In genomic region chr19:14091885-14092462, GRCh38 we compare ENCODE assay signal across 6 cellular contexts. TPM values are rescaled to one million over a fixed set of nuclear protein-coding genes. Genes with fewer than 3 reads are reported as not detected.
DNase-seq lines count a peak whose midpoint lies in the region; ATAC-seq and TF ChIP-seq lines count a peak whose summit lies in the region.

No MANE protein-coding gene starts in this region.

- intact Hi-C loops in IMR-90 (cut with micrococcal nuclease): loop anchor here (2.0 kb wide), 1 partner anchor 45 kb away; the partner anchor contains the start of gene ASF1B
- intact Hi-C loops in dendritic cell treated with granulocyte-macrophage colony-stimulating factor and Interleukin-4, amounts not matched to agents 40 ng/mL and 50 ng/mL, for 4 days (cut with micrococcal nuclease): loop anchor here (2.0 kb wide), 1 partner anchor 25 kb away; the partner anchor contains the start of gene PRKACA
- intact Hi-C loops in psoas muscle (cut with DNase I): loop anchor here in 1 of 2 donors (1.0 kb wide), 1 partner anchor 44 kb away; the partner anchor contains the start of gene ASF1B

- POLR2A ChIA-PET in IMR-90 (lab: Charles Lee; ENCODE audit: unreplicated experiment): no interaction called here

- CTCF ChIA-PET in IMR-90 (lab: Yijun Ruan, JAX): no interaction called here

- no peak for TF ChIP-seq RAD21 in IMR-90 (IDR thresholded peaks at IDR 0.05; ENCODE audit: low read length)

- H3K9me3 ChIP-seq in IMR-90 (ENCODE audit: control insufficient read depth, insufficient read depth, low read length) (peaks cover 8% of the 10 kb centered on the region), psoas muscle (peaks cover 10% of the 10 kb centered on the region)

- peak overlapping the region; percentile 97 for H3K4me2 ChIP-seq in IMR-90 (ENCODE audit: low read depth, low read length)

- peak overlapping the region; percentile 94 for H3K4me3 Mint-ChIP-seq in dendritic cell treated with granulocyte-macrophage colony-stimulating factor and Interleukin-4, amounts not matched to agents 40 ng/mL and 50 ng/mL, for 4 days

- H3K4me3 ChIP-seq in IMR-90 (ENCODE audit: insufficient read depth, low read depth, low read length) (peak overlapping the region; percentile 80; the same call in 1 of the 2 replicates), psoas muscle (peak overlapping the region; percentile 89)

- no peak overlapping the region for H3K18ac ChIP-seq in IMR-90 (ENCODE audit: low read depth, low read length)

- no peak overlapping the region for H3K23ac ChIP-seq in IMR-90 (ENCODE audit: low read depth, low read length)

- no peak overlapping the region for H3K4ac ChIP-seq in IMR-90 (ENCODE audit: low read depth, low read length)

- dilution Hi-C loops in IMR-90 (cut with HindIII; ENCODE audit: low sequenced_read_pairs, unreplicated experiment): no loop called here

- in situ Hi-C loops in GM13977 (cut with MboI; ENCODE audit: low pct_unique_long_range_greater_than_20kb, low sequenced_read_pairs, unreplicated experiment) (no loop called here), IMR-90 (cut with MboI; ENCODE audit: low sequenced_read_pairs) (loop anchor here (25.0 kb wide), 1 partner anchor 330 kb away; the partner anchor contains the start of genes C19orf53 and MRI1)

- H3K9me1 ChIP-seq in IMR-90 (ENCODE audit: insufficient read depth, low read length): no peaks in the 10 kb centered on the region

- H3K27me3 Mint-ChIP-seq in dendritic cell treated with granulocyte-macrophage colony-stimulating factor and Interleukin-4, amounts not matched to agents 40 ng/mL and 50 ng/mL, for 4 days: no peaks in the 10 kb centered on the region

- H3K27ac ChIP-seq in IMR-90 (ENCODE audit: insufficient read depth, low read length) (no peak overlapping the region), psoas muscle (peak overlapping the region; percentile 89)

- H2AFZ ChIP-seq in IMR-90 (replicated peaks; ENCODE audit: low read length, poor library complexity): peak overlapping the region; percentile 4

- H3K27me3 ChIP-seq in IMR-90 (ENCODE audit: control insufficient read depth, insufficient read depth, low read length): no peaks in the 10 kb centered on the region
- no peaks in the 10 kb centered on the region for H3K27me3 ChIP-seq in psoas muscle (ENCODE audit: insufficient read depth in 3 of 3, low read length in 2 of 3)

- no peak overlapping the region for H2BK120ac ChIP-seq in IMR-90 (ENCODE audit: low read depth, low read length)

- H3K14ac ChIP-seq in IMR-90 (replicated peaks; ENCODE audit: low read depth, low read length): no peak overlapping the region

- no peak overlapping the region for H4K5ac ChIP-seq in IMR-90 (ENCODE audit: low read depth, low read length)

- peaks cover 0 to 6% of the 10 kb centered on the region in 2 experiments; a peak in 2 of 4 replicates for H3K79me1 ChIP-seq in IMR-90 (ENCODE audit: low read depth in 1 of 2, low read length in 2 of 2)

- no peak for TF ChIP-seq POLR2A in IMR-90 (IDR thresholded peaks at IDR 0.05; ENCODE audit: low read depth, low read length)

- peaks cover 66% of the 10 kb centered on the region for H3K36me3 Mint-ChIP-seq in dendritic cell treated with granulocyte-macrophage colony-stimulating factor and Interleukin-4, amounts not matched to agents 40 ng/mL and 50 ng/mL, for 4 days (ENCODE audit: low read depth)

- DNase-seq in GM13977 (ENCODE audit: low spot score) (peak; percentile 81), IMR-90 (no peak), psoas muscle (no peak), DMS153 (lab: John Stamatoyannopoulos, UW) (no peak), HPDE6-E6E7 (ENCODE audit: extremely low spot score) (no peak)

- no peak overlapping the region for H4K91ac ChIP-seq in IMR-90 (ENCODE audit: insufficient read depth, low read depth, low read length)

- H2AK9ac ChIP-seq in IMR-90 (replicated peaks; ENCODE audit: low read depth, low read length, poor library complexity): no peak overlapping the region

- peaks cover 7% of the 10 kb centered on the region for H4K20me1 ChIP-seq in IMR-90 (ENCODE audit: insufficient read depth, low read length)

- H3K56ac ChIP-seq in IMR-90 (ENCODE audit: extremely low read depth, insufficient read depth, low read length): no peak overlapping the region

- H4K8ac ChIP-seq in IMR-90 (ENCODE audit: low read depth in 2 of 2, low read length in 2 of 2): peak overlapping the region; percentile 24 to 45; a peak in 1 of 4 replicates

- H3K27ac Mint-ChIP-seq in dendritic cell treated with granulocyte-macrophage colony-stimulating factor and Interleukin-4, amounts not matched to agents 40 ng/mL and 50 ng/mL, for 4 days: peak overlapping the region; percentile 96

- 0 out of 2 replicates have a peak overlapping the region, but pooled peaks have one; percentile 48 for H2AK5ac ChIP-seq in IMR-90 (ENCODE audit: low read depth, low read length)

- peaks cover 19% of the 10 kb centered on the region for H3K36me3 ChIP-seq in IMR-90 (ENCODE audit: control insufficient read depth, insufficient read depth, low read length)
- peaks cover 0 to 33% of the 10 kb centered on the region in 2 donors for H3K36me3 ChIP-seq in psoas muscle (ENCODE audit: insufficient read depth in 1 of 2, low read depth in 1 of 2)

- ATAC-seq in IMR-90 (ENCODE audit: low read depth) (no peak), psoas muscle (peak in 3 of 4 donors; percentile 1 to 8 (median 4))

- H3K4me1 Mint-ChIP-seq in dendritic cell treated with granulocyte-macrophage colony-stimulating factor and Interleukin-4, amounts not matched to agents 40 ng/mL and 50 ng/mL, for 4 days (ENCODE audit: low read depth): peaks cover 27% of the 10 kb centered on the region

- H2BK5ac ChIP-seq in IMR-90 (ENCODE audit: low read depth, low read length, poor library complexity, severe bottlenecking): no peak overlapping the region

- BruUV-seq in IMR-90 (replicated peaks; lab: Mats Ljungman, UMichigan): TSS peak; percentile 91

- no peak overlapping the region for H2BK15ac ChIP-seq in IMR-90 (ENCODE audit: low read depth, low read length)

- no CpG with 5 or more reads among the region's 14 CpGs for WGBS in IMR-90 (ENCODE audit: extremely low coverage in 2 of 2, insufficient read length in 1 of 2), 2 experiments
- 22 to 32% (median 27%) methylated on average over 13 to 14 of the region's 14 CpGs for WGBS in psoas muscle, 3 donors

- H3K4me1 ChIP-seq in IMR-90 (ENCODE audit: control insufficient read depth, insufficient read depth, low read length) (no peaks in the 10 kb centered on the region), psoas muscle (peaks cover 6% of the 10 kb centered on the region)

- peaks cover 9% of the 10 kb centered on the region for H3K9me3 Mint-ChIP-seq in dendritic cell treated with granulocyte-macrophage colony-stimulating factor and Interleukin-4, amounts not matched to agents 40 ng/mL and 50 ng/mL, for 4 days

- peak; percentile 21 for TF ChIP-seq CTCF in GM13977 (IDR thresholded peaks at IDR 0.05; ENCODE audit: extremely low read depth, insufficient read depth, missing control alignments)
- no peak for TF ChIP-seq CTCF in IMR-90 (conservative IDR thresholded peaks at IDR 0.05; ENCODE audit: low read depth, low read length)
- no peak for TF ChIP-seq CTCF in psoas muscle (IDR thresholded peaks at IDR 0.05)

- H3K9ac ChIP-seq in IMR-90 (ENCODE audit: low read depth, low read length): peak overlapping the region; percentile 78; the same call in 1 of the 2 replicates

- no peak overlapping the region for H2BK20ac ChIP-seq in IMR-90 (ENCODE audit: low read depth, low read length)

TF ChIP-seq in IMR-90, 13 proteins besides CTCF, POLR2A, EP300 and RAD21 (continues in another document):
- TF ChIP-seq MXI1 (IDR thresholded peaks at IDR 0.05; ENCODE audit: borderline replicate concordance, low read depth, low read length) (no peak), NFE2L2 (IDR thresholded peaks at IDR 0.05; ENCODE audit: low read depth, low read length) (no peak), MAZ (IDR thresholded peaks at IDR 0.05; ENCODE audit: borderline replicate concordance, low read depth, low read length) (no peak), BHLHE40 (IDR thresholded peaks at IDR 0.05; ENCODE audit: low read depth, low read length) (no peak)

RNA-seq across cellular contexts. Expression of gene SAMD1, which starts 1.4 kb away (rescaled TPM):
- total RNA-seq in IMR-90 (2012; rRNA removed) (6.5 and 7.5 TPM in 2 replicates), psoas muscle (10 to 100 TPM; 27.3 to 54.4 (median 39.6) TPM)
- polyA plus RNA-seq in IMR-90 (2012; rRNA removed) (14.1 and 16.3 TPM in 2 replicates), psoas muscle (10 to 100 TPM; 39.9 to 99.9 (median 60.4) TPM)
- 13.3 and 22.9 TPM in 2 replicates for polyA plus RNA-seq in IMR-90 (2012; cell fraction: cytosol; rRNA removed)
- 23.0 and 32.5 TPM in 2 replicates for polyA plus RNA-seq in IMR-90 (2012; cell fraction: nucleus; rRNA removed; ENCODE audit: low replicate concordance)

RNA-seq across cellular contexts. Expression of gene C19orf67, which starts 6.4 kb away (rescaled TPM):
- not detected in 2 replicates for total RNA-seq in IMR-90 (2012; rRNA removed)
- polyA plus RNA-seq in IMR-90 (2012; rRNA removed): not detected in 2 replicates
- not detected in 2 replicates for polyA plus RNA-seq in IMR-90 (2012; cell fraction: cytosol; rRNA removed)
- not detected in 2 replicates for polyA plus RNA-seq in IMR-90 (2012; cell fraction: nucleus; rRNA removed; ENCODE audit: low replicate concordance)
- total RNA-seq in psoas muscle: not detected
- not detected for polyA plus RNA-seq in psoas muscle

RNA-seq across cellular contexts. Expression of gene MISP3, which starts 19.4 kb away (rescaled TPM):
- total RNA-seq in IMR-90 (2012; rRNA removed): under 0.01 TPM in 2 replicates
- polyA plus RNA-seq in IMR-90 (2012; rRNA removed): 0.68 and 0.86 TPM in 2 replicates
- 1.1 and 2.2 TPM in 2 replicates for polyA plus RNA-seq in IMR-90 (2012; cell fraction: cytosol; rRNA removed)
- polyA plus RNA-seq in IMR-90 (2012; cell fraction: nucleus; rRNA removed; ENCODE audit: low replicate concordance): 0.86 and 1.1 TPM in 2 replicates
- total RNA-seq in psoas muscle: 1 to 10 TPM; 2.0 to 6.3 (median 2.9) TPM
- polyA plus RNA-seq in psoas muscle: 10 to 100 TPM in 1 of 3 donors, 1 to 10 TPM in 2; 1.8 to 15.4 (median 2.1) TPM

RNA-seq across cellular contexts. Expression of gene PRKACA, which starts 25.6 kb away (rescaled TPM):
- 18.1 TPM in 2 replicates for total RNA-seq in IMR-90 (2012; rRNA removed)
- 67.1 and 94.5 TPM in 2 replicates for polyA plus RNA-seq in IMR-90 (2012; rRNA removed)
- polyA plus RNA-seq in IMR-90 (2012; cell fraction: cytosol; rRNA removed): 79.9 and 102 TPM in 2 replicates
- polyA plus RNA-seq in IMR-90 (2012; cell fraction: nucleus; rRNA removed; ENCODE audit: low replicate concordance): 44.8 and 64.7 TPM in 2 replicates
- total RNA-seq in psoas muscle: 100 to 1,000 TPM; 209 to 509 (median 312) TPM
- polyA plus RNA-seq in psoas muscle: 100 to 1,000 TPM in 2 of 3 donors, 10 to 100 TPM in 1; 99.3 to 208 (median 135) TPM

RNA-seq across cellular contexts. Expression of gene PALM3, which starts 30.1 kb away (rescaled TPM):
- under 0.01 and 0.18 TPM in 2 replicates for total RNA-seq in IMR-90 (2012; rRNA removed)
- 0.52 and 0.84 TPM in 2 replicates for polyA plus RNA-seq in IMR-90 (2012; rRNA removed)
- polyA plus RNA-seq in IMR-90 (2012; cell fraction: cytosol; rRNA removed): 0.58 and 0.62 TPM in 2 replicates
- polyA plus RNA-seq in IMR-90 (2012; cell fraction: nucleus; rRNA removed; ENCODE audit: low replicate concordance): 0.16 and 0.48 TPM in 2 replicates
- total RNA-seq in psoas muscle: not detected
- under 1 TPM in 2 of 3 donors, not detected in 1; 0.04 to 0.05 TPM for polyA plus RNA-seq in psoas muscle
